Comparison of ENCODE assay signal across 10 cellular contexts in genomic region chr6:43308990-43309477, GRCh38. TPM values are rescaled to one million over a fixed set of nuclear protein-coding genes. Genes with fewer than 3 reads are reported as not detected.
DNase-seq lines count a peak whose midpoint lies in the region; ATAC-seq and TF ChIP-seq lines count a peak whose summit lies in the region.
"Had no signal": no experiment of that assay in that cellular context is flagged by ENCODE, and none has a peak within 500 bp of the region (broad histone marks: within the 10 kb centered on the region; RNA-seq: fewer than 3 reads in every experiment).

No MANE protein-coding gene starts in this region.

- no peak overlapping the region for H2AFZ ChIP-seq in OCI-LY1 (ENCODE audit: low read length)

- DNase-seq in CD4-positive, alpha-beta memory T cell, result no peak
- DNase-seq in omental fat pad (ENCODE audit: low spot score) (no peak), DMS 273 (lab: John Stamatoyannopoulos, UW; ENCODE audit: unreplicated experiment) (no peak), HuH-7 (ENCODE audit: low spot score) (no peak), HPDE6-E6E7 (ENCODE audit: extremely low spot score) (no peak)
- DNase-seq: NCI-H510A had no signal

- no peaks in the 10 kb centered on the region for H3K9me3 ChIP-seq in CD4-positive, alpha-beta memory T cell (ENCODE audit: control insufficient read depth in 1 of 2, low read length in 2 of 2)
- H3K9me3 ChIP-seq in OCI-LY1 (ENCODE audit: low read length) (no peaks in the 10 kb centered on the region), esophagus (ENCODE audit: control insufficient read depth in 2 of 2, insufficient read depth in 1 of 2, low read depth in 1 of 2, low read length in 1 of 2) (no peaks in the 10 kb centered on the region)

- no peak for TF ChIP-seq CTCF in OCI-LY1 (IDR thresholded peaks at IDR 0.05; ENCODE audit: low read length)
- no peak for TF ChIP-seq CTCF in omental fat pad (IDR thresholded peaks at IDR 0.05)

- no peaks in the 10 kb centered on the region for H3K27me3 ChIP-seq in CD4-positive, alpha-beta memory T cell (ENCODE audit: insufficient read depth, low read length)
- H3K27me3 ChIP-seq in OCI-LY1 (ENCODE audit: insufficient read depth, low read length), result no peaks in the 10 kb centered on the region; the same call in 1 of the 2 replicates
- H3K27me3 ChIP-seq in esophagus (ENCODE audit: control insufficient read depth in 1 of 2, insufficient read depth in 2 of 2, low read length in 2 of 2), result no peaks in the 10 kb centered on the region

- H3K4me3 Mint-ChIP-seq in CD4-positive, alpha-beta memory T cell, result peak overlapping the region; percentile 75 to 89 (median 84)

- CTCF ChIA-PET in CD4-positive, alpha-beta memory T cell (lab: Charles Lee; ENCODE audit: partially characterized antibody), result interaction anchor here (0.9 to 3.6 kb wide), 15 partner anchors 9 to 187 kb away, joined by 3 to 49 read pairs (median 8); partner anchors contain the start of genes TJAP1 and ZNF318

- H3K79me2 ChIP-seq in OCI-LY1 (ENCODE audit: insufficient read depth, low read length), result no peaks in the 10 kb centered on the region

- no peaks in the 10 kb centered on the region for H3K27me3 Mint-ChIP-seq in CD4-positive, alpha-beta memory T cell

- H3K4me2 ChIP-seq in OCI-LY1 (ENCODE audit: low read length), result peak overlapping the region; percentile 51

- peaks cover 5% of the 10 kb centered on the region; the same call in 1 of the 2 replicates for H3F3A ChIP-seq in OCI-LY1 (ENCODE audit: insufficient read depth, low read length)

- no peaks in the 10 kb centered on the region for H3K9me3 Mint-ChIP-seq in CD4-positive, alpha-beta memory T cell

- peak overlapping the region in 1 of 2 donors; percentile 43 for H3K4me3 ChIP-seq in CD4-positive, alpha-beta memory T cell (ENCODE audit: low read length in 2 of 2)
- peak overlapping the region; percentile 40 for H3K4me3 ChIP-seq in OCI-LY1 (ENCODE audit: low read depth, low read length, poor library complexity, severe bottlenecking)
- H3K4me3 ChIP-seq in esophagus (ENCODE audit: low read depth in 1 of 2, low read length in 2 of 2), result peak overlapping the region; percentile 8 to 26

- no peak overlapping the region; the same call in 1 of the 2 replicates for H3K9ac ChIP-seq in OCI-LY1 (ENCODE audit: low read length)

- peaks cover 3 to 12% (median 8%) of the 10 kb centered on the region in 4 donors for H3K4me1 Mint-ChIP-seq in CD4-positive, alpha-beta memory T cell

- intact Hi-C loops in CD4-positive, alpha-beta memory T cell (cut with micrococcal nuclease), result loop anchor here (1.0 to 2.0 kb wide), 3 partner anchors 26 to 197 kb away; no protein-coding TSS in a partner anchor

- H3K27ac Mint-ChIP-seq in CD4-positive, alpha-beta memory T cell, result peak overlapping the region in 5 of 7 donors; percentile 13 to 88 (median 36)

- no peaks in the 10 kb centered on the region for H3K9me2 ChIP-seq in OCI-LY1 (ENCODE audit: low read depth, low read length)

- ATAC-seq in omental fat pad (ENCODE audit: low FRiP score) (peak; percentile 37), HG02970 (IDR thresholded peaks at IDR 0.05; ENCODE audit: low FRiP score, unreplicated experiment) (no peak)

- WGBS in esophagus, 2 donors, result 33 to 35% methylated on average over 9 of the region's 9 CpGs

- no peaks in the 10 kb centered on the region for H4K20me1 ChIP-seq in OCI-LY1 (ENCODE audit: insufficient read depth, low read length)

- no peak overlapping the region for H3K27ac ChIP-seq in CD4-positive, alpha-beta memory T cell (ENCODE audit: low read depth, low read length)
- H3K27ac ChIP-seq in OCI-LY1 (ENCODE audit: low read depth, low read length, poor library complexity, severe bottlenecking) (no peak overlapping the region), esophagus (ENCODE audit: low read depth in 2 of 2, low read length in 1 of 2) (no peak overlapping the region)

- H3K36me3 ChIP-seq in CD4-positive, alpha-beta memory T cell (ENCODE audit: insufficient read depth, low read length), result no peaks in the 10 kb centered on the region
- H3K36me3 ChIP-seq in OCI-LY1 (ENCODE audit: insufficient read depth, low read length) (no peaks in the 10 kb centered on the region), esophagus (ENCODE audit: control insufficient read depth in 2 of 2, insufficient read depth in 2 of 2, low read length in 1 of 2) (no peaks in the 10 kb centered on the region)

- H3K4me1 ChIP-seq in CD4-positive, alpha-beta memory T cell (ENCODE audit: insufficient read depth, low read length), result peaks cover 14% of the 10 kb centered on the region
- peaks cover 9% of the 10 kb centered on the region for H3K4me1 ChIP-seq in OCI-LY1 (ENCODE audit: insufficient read depth, low read length, severe bottlenecking)
- peaks cover 5 to 6% of the 10 kb centered on the region in 2 donors for H3K4me1 ChIP-seq in esophagus (ENCODE audit: control insufficient read depth in 2 of 2, insufficient read depth in 2 of 2, low read length in 1 of 2)

- peaks cover 0 to 4% of the 10 kb centered on the region in 2 donors for H3K36me3 Mint-ChIP-seq in CD4-positive, alpha-beta memory T cell

- POLR2A ChIA-PET in CD4-positive, alpha-beta memory T cell (lab: Charles Lee; ENCODE audit: partially characterized antibody), result interaction anchor here (0.9 to 2.2 kb wide), 6 partner anchors 9 to 119 kb away, joined by 3 to 12 read pairs (median 6); partner anchors contain the start of genes ABCC10, DNPH1 and ZNF318

RNA-seq across cellular contexts. Expression of gene CRIP3, which starts 0.4 kb away (rescaled TPM):
- 1 to 10 TPM; 1.9 to 3.0 TPM for total RNA-seq in CD4-positive, alpha-beta memory T cell
- polyA plus RNA-seq in CD4-positive, alpha-beta memory T cell, result not detected
- polyA plus RNA-seq in esophagus, result 1 to 10 TPM in 1 of 2 donors, under 1 TPM in 1; 0.40 to 1.2 TPM
- total RNA-seq in omental fat pad, result 1 to 10 TPM in 1 of 4 donors, under 1 TPM in 2, not detected in 1; 0.84 to 7.9 (median 0.94) TPM

RNA-seq across cellular contexts. Expression of gene SLC22A7, which starts 11.0 kb away (rescaled TPM):
- not detected for total RNA-seq in CD4-positive, alpha-beta memory T cell
- polyA plus RNA-seq in CD4-positive, alpha-beta memory T cell, result not detected
- polyA plus RNA-seq in esophagus, result not detected
- not detected for total RNA-seq in omental fat pad
- total RNA-seq: subcutaneous adipose tissue had no signal
